ENCODE assay signal across 1 cellular context in the genomic region with DNA sequence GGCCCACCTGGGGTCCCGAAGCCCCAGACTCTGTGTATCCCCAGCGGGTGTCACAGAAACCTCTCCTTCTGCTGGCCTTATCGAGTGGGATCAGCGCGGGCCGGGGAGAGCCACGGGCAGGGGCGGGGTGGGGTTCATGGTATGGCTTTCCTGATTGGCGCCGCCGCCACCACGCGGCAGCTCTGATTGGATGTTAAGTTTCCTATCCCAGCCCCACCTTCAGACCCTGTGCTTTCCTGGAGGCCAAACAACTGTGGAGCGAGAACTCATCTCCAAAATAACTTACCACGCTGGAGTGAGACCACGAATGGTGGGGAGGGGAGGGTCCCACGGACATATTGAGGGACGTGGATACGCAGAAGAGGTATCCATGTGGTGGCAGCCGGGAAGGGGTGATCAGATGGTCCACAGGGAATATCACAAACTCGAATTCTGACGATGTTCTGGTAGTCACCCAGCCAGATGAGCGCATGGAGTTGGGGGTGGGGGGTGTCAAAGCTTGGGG.
A peak's percentile ranks its signal among the peaks of the same experiment; 100 is the strongest.
TF ChIP-seq lines count a peak whose summit lies in the region.

No MANE protein-coding gene starts in this region.

TF ChIP-seq in IMR-90, 13 proteins besides CTCF, POLR2A, EP300 and RAD21:
- TF ChIP-seq RFX5 (IDR thresholded peaks at IDR 0.05; ENCODE audit: low read depth, low read length) (no peak), MAZ (IDR thresholded peaks at IDR 0.05; ENCODE audit: borderline replicate concordance, low read depth, low read length) (0 out of 2 replicates have a peak, but pooled peaks have one; percentile 8)
- TF ChIP-seq, protein P1, sequence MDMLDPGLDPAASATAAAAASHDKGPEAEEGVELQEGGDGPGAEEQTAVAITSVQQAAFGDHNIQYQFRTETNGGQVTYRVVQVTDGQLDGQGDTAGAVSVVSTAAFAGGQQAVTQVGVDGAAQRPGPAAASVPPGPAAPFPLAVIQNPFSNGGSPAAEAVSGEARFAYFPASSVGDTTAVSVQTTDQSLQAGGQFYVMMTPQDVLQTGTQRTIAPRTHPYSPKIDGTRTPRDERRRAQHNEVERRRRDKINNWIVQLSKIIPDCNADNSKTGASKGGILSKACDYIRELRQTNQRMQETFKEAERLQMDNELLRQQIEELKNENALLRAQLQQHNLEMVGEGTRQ (IDR thresholded peaks at IDR 0.05; ENCODE audit: low read depth, low read length): no peak
TF ChIP-seq in IMR-90: peak in this region for 1.
